8 cellular contexts compared by ENCODE assay signal in the genomic region with DNA sequence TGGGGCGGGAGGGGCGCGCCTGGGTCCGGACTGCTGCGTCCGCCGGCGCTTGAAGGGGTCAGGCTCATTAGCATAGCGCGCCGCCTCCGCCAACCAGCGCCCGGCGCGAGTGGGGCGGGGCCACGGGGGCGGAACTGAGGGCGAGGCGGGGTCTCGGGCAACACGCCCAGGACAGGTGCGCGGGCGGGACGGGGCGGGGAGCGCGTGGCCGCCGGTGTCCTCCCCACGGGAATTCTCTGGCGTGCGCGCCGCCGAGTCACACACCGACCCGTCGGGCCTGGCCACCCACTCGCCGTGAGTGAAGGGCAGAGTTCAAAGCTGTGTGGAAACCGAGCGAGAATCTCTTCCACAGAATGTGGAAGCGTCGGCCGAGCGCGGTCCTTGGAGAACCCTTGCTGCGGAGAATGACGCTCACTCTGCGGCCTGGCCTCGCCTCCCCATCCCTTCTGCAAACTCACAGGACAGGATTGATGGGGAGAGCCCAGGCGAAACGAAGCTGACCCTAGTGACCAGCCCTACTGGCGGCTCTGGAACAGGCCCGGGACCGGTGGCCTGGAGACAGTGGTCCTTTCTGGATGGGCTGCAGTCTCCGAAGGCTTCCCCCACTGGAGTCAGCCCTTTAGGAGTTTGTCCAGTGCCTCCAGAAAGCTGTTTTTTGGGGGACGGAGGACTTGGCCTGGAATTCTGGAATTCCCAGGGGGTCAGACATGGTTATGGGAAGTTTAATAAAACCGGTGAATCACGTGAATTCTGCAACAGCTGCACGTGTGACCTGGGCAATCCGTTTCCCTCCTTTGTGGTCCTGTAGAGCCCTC. TPM values are rescaled to one million over a fixed set of nuclear protein-coding genes. Genes with fewer than 3 reads are reported as not detected.
A peak's percentile ranks its signal among the peaks of the same experiment; 100 is the strongest.
DNase-seq lines count a peak whose midpoint lies in the region; ATAC-seq, FAIRE-seq and TF ChIP-seq lines count a peak whose summit lies in the region.

TSS of gene SNAI3 (minus strand) at position 69 of the 815 bp plus-strand sequence. CDS start 101 bp downstream, outside the sequence.

- H3K27ac ChIP-seq in adrenal gland: peak within 1 kb of the TSS in 1 of 5 donors; percentile 18
- peak within 1 kb of the TSS; percentile 87 for H3K27ac ChIP-seq in hepatocyte

- no peak for TF ChIP-seq POLR2A in H54 (IDR thresholded peaks at IDR 0.05; ENCODE audit: low read depth, low read length)
- no peak for TF ChIP-seq POLR2A in adrenal gland (IDR thresholded peaks at IDR 0.05)

- peak; percentile 57 for ATAC-seq in sciatic nerve

- H2AFZ ChIP-seq in hepatocyte: peak within 1 kb of the TSS; percentile 84

- intact Hi-C loops in adrenal gland (cut with DNase I): loop anchor here in 1 of 2 donors (2.0 kb wide), 1 partner anchor 26 kb away; no protein-coding TSS in a partner anchor
- intact Hi-C loops in sciatic nerve (cut with DNase I): no loop called here

- peak; percentile 79 for DNase-seq in ELF-1 (ENCODE audit: low read depth, low spot score)
- peak; percentile 93 for DNase-seq in H54 (ENCODE audit: insufficient read length, low spot score)
- peak; percentile 44 for DNase-seq in M059J (ENCODE audit: low read depth)
- DNase-seq in SW480 (ENCODE audit: low spot score): peak; percentile 61
- peak; percentile 67 to 83 (median 77) for DNase-seq in adrenal gland
- DNase-seq in hepatocyte (ENCODE audit: low spot score): peak; percentile 92
- peak; percentile 84 for DNase-seq in sciatic nerve (ENCODE audit: low spot score)
- DNase-seq in putamen (ENCODE audit: low spot score): no peak

- 8 to 47% (median 12%) methylated on average over 7 to 65 of the region's 65 CpGs for WGBS in adrenal gland, 4 donors
- 12% methylated on average over 46 of the region's 65 CpGs for WGBS in hepatocyte (ENCODE audit: low lambda C conversion rate, missing lambda C conversion rate)

- H3K4me2 ChIP-seq in hepatocyte: peak within 1 kb of the TSS; percentile 100

- no peaks in the 10 kb centered on the region for H4K20me1 ChIP-seq in hepatocyte (ENCODE audit: insufficient read depth, poor library complexity, severe bottlenecking)

- H3K36me3 ChIP-seq in adrenal gland (replicated peaks in 1 of 2) (no peaks in the 10 kb centered on the region), hepatocyte (replicated peaks; ENCODE audit: insufficient read depth, low read depth) (no peaks in the 10 kb centered on the region)

- H3K4me1 ChIP-seq in adrenal gland (replicated peaks in 1 of 2) (peaks cover 13 to 22% of the 10 kb centered on the region in 2 donors), hepatocyte (ENCODE audit: insufficient read depth) (peaks cover 20% of the 10 kb centered on the region)

- H3K79me2 ChIP-seq in hepatocyte: no peaks in the 10 kb centered on the region

- no peak for FAIRE-seq in H54 (lab: Jason Lieb, UNC)

- TF ChIP-seq CTCF in adrenal gland (IDR thresholded peaks at IDR 0.05): no peak
- TF ChIP-seq CTCF in hepatocyte (IDR thresholded peaks at IDR 0.05; ENCODE audit: poor library complexity): no peak

- H3K4me3 ChIP-seq in adrenal gland (peak within 1 kb of the TSS in 2 of 4 donors; percentile 51 to 54), hepatocyte (peak within 1 kb of the TSS; percentile 70)

- peaks cover 20% of the 10 kb centered on the region for H3K27me3 ChIP-seq in adrenal gland
- H3K27me3 ChIP-seq in hepatocyte: peaks cover 3% of the 10 kb centered on the region

- no peaks in the 10 kb centered on the region for H3K9me3 ChIP-seq in adrenal gland (replicated peaks in 1 of 3)
- H3K9me3 ChIP-seq in hepatocyte (ENCODE audit: low read depth): no peaks in the 10 kb centered on the region

- no peaks in the 10 kb centered on the region for H3K9me2 ChIP-seq in hepatocyte (replicated peaks; ENCODE audit: insufficient read depth)

RNA-seq across cellular contexts. Expression of gene SNAI3, which starts in this region (rescaled TPM):
- total RNA-seq in M059J (2014; rRNA removed; shearing (Covaris generic)): not detected in 2 replicates
- 1 to 10 TPM in 1 of 8 donors, under 1 TPM in 5, not detected in 2; 0.35 to 1.7 (median 0.66) TPM for total RNA-seq in adrenal gland
- polyA plus RNA-seq in adrenal gland: 1 to 10 TPM in 1 of 3 donors, under 1 TPM in 2; 0.11 to 2.1 (median 0.44) TPM
- 1.7 and 2.5 TPM in 2 replicates for total RNA-seq in hepatocyte
- 4.1 and 5.0 TPM in 2 replicates for polyA plus RNA-seq in hepatocyte
- total RNA-seq in sciatic nerve: 0.53 TPM

Comparison
In these comparisons a context has a peak if more than half of its experiments do, and no peak if none do; other contexts are left out.
1. Peak in DNase-seq in M059J; RNA of the gene not detected or under 1 TPM.
2. Peak in DNase-seq and ATAC-seq in sciatic nerve; RNA of the gene not detected or under 1 TPM.